Comparison of ENCODE assay signal across 1 cellular context in genomic region chr7:117751775-117752174, GRCh38.
TF ChIP-seq lines count a peak whose summit lies in the region.

No MANE protein-coding gene starts in this region.

TF ChIP-seq in HepG2, 621 proteins besides CTCF, POLR2A, EP300 and RAD21 (continued from another document):
- TF ChIP-seq ARID4A (CRISPR knock-in tag; IDR thresholded peaks at IDR 0.05; ENCODE audit: borderline replicate concordance) (no peak), DPF2 (CRISPR knock-in tag; IDR thresholded peaks at IDR 0.05; ENCODE audit: borderline replicate concordance, low read depth) (no peak), PHF5A (CRISPR knock-in tag; IDR thresholded peaks at IDR 0.05; ENCODE audit: low read depth, unreplicated experiment) (no peak), CREBL2 (CRISPR knock-in tag; IDR thresholded peaks at IDR 0.05; ENCODE audit: borderline replicate concordance) (no peak), RAD51 (IDR thresholded peaks at IDR 0.05; ENCODE audit: borderline replicate concordance) (no peak), CHD2 (IDR thresholded peaks at IDR 0.05; ENCODE audit: low read depth, low read length) (no peak), XBP1 (CRISPR knock-in tag; IDR thresholded peaks at IDR 0.05) (no peak), POLR2AphosphoS5 (IDR thresholded peaks at IDR 0.05; ENCODE audit: low read depth, low read length) (no peak), ZNF343 (CRISPR knock-in tag; IDR thresholded peaks at IDR 0.05) (no peak), DNMT1 (CRISPR knock-in tag; IDR thresholded peaks at IDR 0.05) (no peak), AGO1 (IDR thresholded peaks at IDR 0.05; ENCODE audit: low read depth, low read length, poor library complexity, severe bottlenecking) (no peak), ZNF296 (CRISPR knock-in tag; conservative IDR thresholded peaks at IDR 0.05) (no peak), ZNF552 (CRISPR knock-in tag; IDR thresholded peaks at IDR 0.05; ENCODE audit: borderline replicate concordance) (no peak), ZNF274 (CRISPR knock-in tag; IDR thresholded peaks at IDR 0.05) (no peak), RBFOX2 (IDR thresholded peaks at IDR 0.05; ENCODE audit: low read depth, low read length) (no peak), SUZ12 (IDR thresholded peaks at IDR 0.05; ENCODE audit: low read depth, low read length) (no peak), RARA (CRISPR knock-in tag; IDR thresholded peaks at IDR 0.05) (no peak), ZSCAN30 (CRISPR knock-in tag; IDR thresholded peaks at IDR 0.05) (no peak)
- TF ChIP-seq, protein P1, sequence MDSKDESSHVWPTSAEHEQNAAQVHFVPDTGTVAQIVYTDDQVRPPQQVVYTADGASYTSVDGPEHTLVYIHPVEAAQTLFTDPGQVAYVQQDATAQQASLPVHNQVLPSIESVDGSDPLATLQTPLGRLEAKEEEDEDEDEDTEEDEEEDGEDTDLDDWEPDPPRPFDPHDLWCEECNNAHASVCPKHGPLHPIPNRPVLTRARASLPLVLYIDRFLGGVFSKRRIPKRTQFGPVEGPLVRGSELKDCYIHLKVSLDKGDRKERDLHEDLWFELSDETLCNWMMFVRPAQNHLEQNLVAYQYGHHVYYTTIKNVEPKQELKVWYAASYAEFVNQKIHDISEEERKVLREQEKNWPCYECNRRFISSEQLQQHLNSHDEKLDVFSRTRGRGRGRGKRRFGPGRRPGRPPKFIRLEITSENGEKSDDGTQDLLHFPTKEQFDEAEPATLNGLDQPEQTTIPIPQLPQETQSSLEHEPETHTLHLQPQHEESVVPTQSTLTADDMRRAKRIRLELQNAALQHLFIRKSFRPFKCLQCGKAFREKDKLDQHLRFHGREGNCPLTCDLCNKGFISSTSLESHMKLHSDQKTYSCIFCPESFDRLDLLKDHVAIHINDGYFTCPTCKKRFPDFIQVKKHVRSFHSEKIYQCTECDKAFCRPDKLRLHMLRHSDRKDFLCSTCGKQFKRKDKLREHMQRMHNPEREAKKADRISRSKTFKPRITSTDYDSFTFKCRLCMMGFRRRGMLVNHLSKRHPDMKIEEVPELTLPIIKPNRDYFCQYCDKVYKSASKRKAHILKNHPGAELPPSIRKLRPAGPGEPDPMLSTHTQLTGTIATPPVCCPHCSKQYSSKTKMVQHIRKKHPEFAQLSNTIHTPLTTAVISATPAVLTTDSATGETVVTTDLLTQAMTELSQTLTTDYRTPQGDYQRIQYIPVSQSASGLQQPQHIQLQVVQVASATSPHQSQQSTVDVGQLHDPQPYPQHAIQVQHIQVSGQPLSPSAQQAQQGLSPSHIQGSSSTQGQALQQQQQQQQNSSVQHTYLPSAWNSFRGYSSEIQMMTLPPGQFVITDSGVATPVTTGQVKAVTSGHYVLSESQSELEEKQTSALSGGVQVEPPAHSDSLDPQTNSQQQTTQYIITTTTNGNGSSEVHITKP (CRISPR knock-in tag; IDR thresholded peaks at IDR 0.05; ENCODE audit: low read depth): no peak
